Comparison of ENCODE assay signal across 1 cellular context in genomic region chr20:43241057-43241702, GRCh38.
TF ChIP-seq lines count a peak whose summit lies in the region.

No MANE protein-coding gene starts in this region.

TF ChIP-seq in HepG2, 621 proteins besides CTCF, POLR2A, EP300 and RAD21:
- TF ChIP-seq ZNF407 (CRISPR knock-in tag; IDR thresholded peaks at IDR 0.05; ENCODE audit: not compliant biosample characterization): no peak
- no peak for TF ChIP-seq GLI4 (CRISPR knock-in tag; IDR thresholded peaks at IDR 0.05; ENCODE audit: borderline replicate concordance)
- peak; percentile 93 for TF ChIP-seq ZNF329 (CRISPR knock-in tag; IDR thresholded peaks at IDR 0.05; ENCODE audit: low read depth)
TF ChIP-seq in HepG2: peak in this region for 1.
